25 cellular contexts compared by ENCODE assay signal in genomic region chr11:88590366-88590765, GRCh38.
"Had no signal": no experiment of that assay in that cellular context is flagged by ENCODE, and none has a peak within 500 bp of the region (broad histone marks: within the 10 kb centered on the region; RNA-seq: fewer than 3 reads in every experiment).

No MANE protein-coding gene starts in this region.

- ATAC-seq: left ventricle myocardium superior; lower lobe of right lung; naive thymus-derived CD8-positive, alpha-beta T cell; sciatic nerve; stimulated activated effector memory CD8-positive, alpha-beta T cell treated with anti-CD3 and anti-CD28 coated beads, Interleukin-12 subunit alpha, Interleukin-12 subunit beta, amount 100 ng/mL, for 72 hours had no signal

- H3K36me3 ChIP-seq: esophagus squamous epithelium, lower lobe of right lung, prostate gland, right atrium auricular region, stomach, thyroid gland had no signal

- H3K4me3 Mint-ChIP-seq: immature natural killer cell; naive thymus-derived CD8-positive, alpha-beta T cell; nephron progenitor cell; stimulated activated effector memory CD8-positive, alpha-beta T cell treated with anti-CD3 and anti-CD28 coated beads, Interleukin-12 subunit alpha, Interleukin-12 subunit beta, amount 100 ng/mL, for 72 hours had no signal

- FAIRE-seq: endometrium, frontal cortex had no signal

- H3K4me1 Mint-ChIP-seq: immature natural killer cell; nephron progenitor cell; stimulated activated effector memory CD8-positive, alpha-beta T cell treated with anti-CD3 and anti-CD28 coated beads, Interleukin-12 subunit alpha, Interleukin-12 subunit beta, amount 100 ng/mL, for 72 hours had no signal

- DNase-seq: dermis blood vessel endothelial cell; effector memory CD4-positive, alpha-beta T cell; erythroblast; esophagus squamous epithelium; hypothalamus; immature natural killer cell; islet precursor cell; kidney glomerular epithelial cell; left ventricle myocardium superior; lower lobe of right lung; naive thymus-derived CD8-positive, alpha-beta T cell; nephron progenitor cell; nucleus accumbens; stimulated activated CD4-positive, alpha-beta T cell treated with anti-CD3 and anti-CD28 coated beads, Interleukin-2, amount 100 ng/mL, for 24 hours; stimulated activated CD4-positive, alpha-beta T cell treated with anti-CD3 and anti-CD28 coated beads, Interleukin-4, amount 100 ng/mL, for 24 hours; stimulated activated naive CD4-positive, alpha-beta T cell treated with Interleukin-2 at 50 U/mL for 16 hours; stomach; thyroid gland had no signal

- H3K9me3 ChIP-seq: esophagus squamous epithelium, lower lobe of right lung, prostate gland, right atrium auricular region, stomach, thyroid gland had no signal

- H3K4me1 ChIP-seq: esophagus squamous epithelium, lower lobe of right lung, prostate gland, right atrium auricular region, stomach, thyroid gland had no signal

- H3K36me3 Mint-ChIP-seq: immature natural killer cell; stimulated activated effector memory CD8-positive, alpha-beta T cell treated with anti-CD3 and anti-CD28 coated beads, Interleukin-12 subunit alpha, Interleukin-12 subunit beta, amount 100 ng/mL, for 72 hours had no signal

- H3K27ac Mint-ChIP-seq: immature natural killer cell; naive thymus-derived CD8-positive, alpha-beta T cell; nephron progenitor cell; stimulated activated effector memory CD8-positive, alpha-beta T cell treated with anti-CD3 and anti-CD28 coated beads, Interleukin-12 subunit alpha, Interleukin-12 subunit beta, amount 100 ng/mL, for 72 hours had no signal

- H3K27me3 Mint-ChIP-seq: naive thymus-derived CD8-positive, alpha-beta T cell had no signal

- H3K4me3 ChIP-seq: coronary artery, esophagus squamous epithelium, lower lobe of right lung, prostate gland, right atrium auricular region, stomach, thyroid gland had no signal

- H3K27me3 ChIP-seq: right atrium auricular region, thyroid gland had no signal

- H3K9me3 Mint-ChIP-seq: immature natural killer cell; naive thymus-derived CD8-positive, alpha-beta T cell; nephron progenitor cell; stimulated activated effector memory CD8-positive, alpha-beta T cell treated with anti-CD3 and anti-CD28 coated beads, Interleukin-12 subunit alpha, Interleukin-12 subunit beta, amount 100 ng/mL, for 72 hours had no signal

- H3K27ac ChIP-seq: coronary artery, esophagus squamous epithelium, lower lobe of right lung, prostate gland, right atrium auricular region, stomach, thyroid gland had no signal
